ENCODE assay signal across 9 cellular contexts in the genomic region with DNA sequence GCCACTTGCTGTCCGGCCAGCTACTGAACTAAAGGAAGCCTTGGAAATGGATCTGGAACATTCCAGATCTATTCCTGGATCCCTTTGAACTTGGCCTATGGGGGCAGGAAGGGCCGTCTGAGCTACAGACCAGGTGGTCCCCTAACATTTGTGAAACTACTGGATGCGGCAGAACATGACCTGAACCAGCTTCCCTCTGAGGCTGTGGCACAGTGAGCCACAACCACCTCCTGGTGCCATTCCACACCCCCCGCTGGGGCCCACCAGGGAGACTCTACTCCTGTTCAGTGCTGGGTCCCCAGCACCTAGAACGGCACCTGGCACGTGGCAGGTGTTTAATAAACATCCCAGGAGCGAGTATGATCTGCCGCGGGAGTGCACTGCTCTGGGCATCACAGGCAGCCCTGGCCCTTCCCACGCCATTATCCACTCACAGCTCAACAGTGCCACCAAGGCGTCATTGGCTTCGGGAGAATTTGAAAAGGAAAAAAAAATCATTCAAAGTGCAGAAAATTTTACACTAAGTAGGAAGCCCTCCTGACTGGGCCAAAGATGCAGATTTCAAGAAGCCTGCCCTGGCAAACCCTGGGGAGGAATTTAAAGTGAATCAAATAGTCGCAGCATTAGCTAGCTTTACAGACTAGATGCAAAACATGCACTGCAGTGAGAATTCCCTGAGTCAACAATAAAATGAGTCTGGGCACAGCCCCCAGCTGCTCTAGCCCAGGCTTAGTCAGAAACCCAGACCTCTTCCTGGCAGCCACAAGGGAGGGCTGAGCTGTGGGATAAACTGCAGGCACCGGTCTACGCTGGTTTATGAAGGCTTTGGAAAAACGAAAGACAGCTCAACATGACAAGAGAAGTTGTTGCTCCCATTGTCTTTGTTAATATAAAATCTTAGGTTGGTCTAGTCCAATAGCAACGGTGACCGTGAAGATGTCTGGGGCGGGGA. TPM values are rescaled to one million over a fixed set of nuclear protein-coding genes. Genes with fewer than 3 reads are reported as not detected.
DNase-seq lines count a peak whose midpoint lies in the region; FAIRE-seq and TF ChIP-seq lines count a peak whose summit lies in the region.
"Had no signal": no experiment of that assay in that cellular context is flagged by ENCODE, and none has a peak within 500 bp of the region (broad histone marks: within the 10 kb centered on the region; RNA-seq: fewer than 3 reads in every experiment).

No MANE protein-coding gene starts in this region.

- H3K27ac Mint-ChIP-seq in activated CD4-positive, alpha-beta T cell treated with anti-CD3 and anti-CD28 coated beads, Interleukin-2, amount 10 ng/mL, durations not matched to agents 24 days and 14 days = no peak overlapping the region
- H3K27ac Mint-ChIP-seq: activated naive CD8-positive, alpha-beta T cell had no signal

- WGBS in small intestine, 3 donors = 50 to 56% (median 53%) methylated on average over 19 of the region's 19 CpGs

- peaks cover 0 to 3% of the 10 kb centered on the region in 2 donors for H3K27me3 ChIP-seq in small intestine (ENCODE audit: control insufficient read depth in 2 of 2, insufficient read depth in 2 of 2, low read length in 2 of 2)

- peak; percentile 18 for DNase-seq in GM04503 (ENCODE audit: low read depth)
- DNase-seq in NCI-H2171 treated with DMSO at 0.1 percent for 48 hours (lab: John Stamatoyannopoulos, UW) = peak; percentile 56
- DNase-seq in epithelial cell of esophagus (ENCODE audit: low read depth) = peak; percentile 79
- DNase-seq in posterior cingulate gyrus = peak in 7 of 10 donors; percentile 43 to 92 (median 63)
- no peak for DNase-seq in NCI-H82 treated with DMSO at 0.1 percent for 48 hours (lab: John Stamatoyannopoulos, UW; ENCODE audit: unreplicated experiment)
- no peak for DNase-seq in small intestine
- DNase-seq in central memory CD4-positive, alpha-beta T cell = no peak
- no peak for DNase-seq in activated CD4-positive, alpha-beta T cell treated with anti-CD3 and anti-CD28 coated beads, Interleukin-2, amount 10 ng/mL, durations not matched to agents 24 days and 14 days

- peak; percentile 57 for TF ChIP-seq CTCF in epithelial cell of esophagus (IDR thresholded peaks at IDR 0.05; ENCODE audit: insufficient read depth, low read depth, low read length, missing control alignments)

- H3K27me3 Mint-ChIP-seq in activated CD4-positive, alpha-beta T cell treated with anti-CD3 and anti-CD28 coated beads, Interleukin-2, amount 10 ng/mL, durations not matched to agents 24 days and 14 days = no peaks in the 10 kb centered on the region

- H3K9me3 Mint-ChIP-seq in activated CD4-positive, alpha-beta T cell treated with anti-CD3 and anti-CD28 coated beads, Interleukin-2, amount 10 ng/mL, durations not matched to agents 24 days and 14 days = no peaks in the 10 kb centered on the region

- no peaks in the 10 kb centered on the region for H3K36me3 ChIP-seq in small intestine (ENCODE audit: control insufficient read depth in 2 of 2, insufficient read depth in 2 of 2, low read length in 2 of 2)

- no peak overlapping the region for H3K4me3 Mint-ChIP-seq in activated CD4-positive, alpha-beta T cell treated with anti-CD3 and anti-CD28 coated beads, Interleukin-2, amount 10 ng/mL, durations not matched to agents 24 days and 14 days
- H3K4me3 Mint-ChIP-seq: activated naive CD8-positive, alpha-beta T cell had no signal

- H3K4me3 ChIP-seq in epithelial cell of esophagus (ENCODE audit: low read length) = no peak overlapping the region
- no peak overlapping the region for H3K4me3 ChIP-seq in small intestine (ENCODE audit: low read depth in 1 of 2, low read length in 2 of 2)

- intact Hi-C loops in posterior cingulate gyrus (cut with DNase I) = loop anchor here (1.0 to 10.0 kb wide), 2 partner anchors 412 to 438 kb away; partner anchors contain the start of gene MPPED1
- intact Hi-C loops in activated CD4-positive, alpha-beta T cell treated with anti-CD3 and anti-CD28 coated beads, Interleukin-2, amount 10 ng/mL, durations not matched to agents 24 days and 14 days (cut with micrococcal nuclease) = no loop called here

- no peaks in the 10 kb centered on the region for H3K9me3 ChIP-seq in small intestine (ENCODE audit: control insufficient read depth, low read depth)

- H3K4me1 Mint-ChIP-seq in activated CD4-positive, alpha-beta T cell treated with anti-CD3 and anti-CD28 coated beads, Interleukin-2, amount 10 ng/mL, durations not matched to agents 24 days and 14 days = no peaks in the 10 kb centered on the region

- H3K27ac ChIP-seq in small intestine (ENCODE audit: low read depth in 1 of 2, low read length in 1 of 2) = no peak overlapping the region

- FAIRE-seq in small intestine (lab: Jason Lieb, UNC) = no peak

- no peaks in the 10 kb centered on the region for H3K4me1 ChIP-seq in small intestine (ENCODE audit: control insufficient read depth in 2 of 2, insufficient read depth in 1 of 2, low read depth in 1 of 2, low read length in 1 of 2)

- no peaks in the 10 kb centered on the region for H3K36me3 Mint-ChIP-seq in activated CD4-positive, alpha-beta T cell treated with anti-CD3 and anti-CD28 coated beads, Interleukin-2, amount 10 ng/mL, durations not matched to agents 24 days and 14 days (ENCODE audit: low read depth)
- H3K36me3 Mint-ChIP-seq: activated naive CD8-positive, alpha-beta T cell had no signal

RNA-seq across cellular contexts. Expression of gene EFCAB6, which starts 14.3 kb away (rescaled TPM):
- polyA plus RNA-seq in small intestine = under 1 TPM in 1 of 3 donors, not detected in 2; 0.34 TPM
- 0.23 TPM in 1 of 2 replicates, not detected in the other for total RNA-seq in activated CD4-positive, alpha-beta T cell treated with anti-CD3 and anti-CD28 coated beads, Interleukin-2, amount 10 ng/mL, durations not matched to agents 24 days and 14 days

RNA-seq across cellular contexts. Expression of gene SULT4A1, which starts 35.9 kb away (rescaled TPM):
- 10 to 100 TPM; 14.2 to 60.4 (median 21.6) TPM for polyA plus RNA-seq in small intestine
- total RNA-seq in activated CD4-positive, alpha-beta T cell treated with anti-CD3 and anti-CD28 coated beads, Interleukin-2, amount 10 ng/mL, durations not matched to agents 24 days and 14 days = not detected in 2 replicates

Comparison
In these comparisons a context has a peak if more than half of its experiments do, and no peak if none do; other contexts are left out.
1. DNase-seq: peak in GM04503 (single experiment), NCI-H2171 treated with DMSO at 0.1 percent for 48 hours (single experiment), epithelial cell of esophagus (single experiment) and posterior cingulate gyrus (7 of 10); none in NCI-H82 treated with DMSO at 0.1 percent for 48 hours (single experiment), small intestine (single experiment), central memory CD4-positive, alpha-beta T cell (single experiment) and activated CD4-positive, alpha-beta T cell treated with anti-CD3 and anti-CD28 coated beads, Interleukin-2, amount 10 ng/mL, durations not matched to agents 24 days and 14 days (single experiment).